16 cellular contexts compared by ENCODE assay signal in genomic region chr7:92841192-92841591, GRCh38.
"Had no signal": no experiment of that assay in that cellular context is flagged by ENCODE, and none has a peak within 500 bp of the region (broad histone marks: within the 10 kb centered on the region; RNA-seq: fewer than 3 reads in every experiment).

No MANE protein-coding gene starts in this region.

- DNase-seq: activated CD4-positive, alpha-beta T cell treated with anti-CD3 and anti-CD28 coated beads for 4 hours; activated CD8-positive, alpha-beta memory T cell treated with anti-CD3 and anti-CD28 coated beads, Interleukin-2, amount 50 U/mL, for 48 hours; activated CD8-positive, alpha-beta T cell treated with anti-CD3 and anti-CD28 coated beads, Interleukin-2, amount 10 ng/mL, durations not matched to agents 7 days and 5 days; activated naive CD4-positive, alpha-beta T cell treated with anti-CD3 and anti-CD28 coated beads, Interleukin-2, amount 10 ng/mL, durations not matched to agents 7 days and 5 days; esophagus squamous epithelium; foreskin fibroblast; mammary epithelial cell; mucosa of descending colon; naive thymus-derived CD8-positive, alpha-beta T cell; sigmoid colon; stimulated activated CD4-positive, alpha-beta T cell treated with anti-CD3 and anti-CD28 coated beads, Interleukin-12 subunit alpha, Interleukin-12 subunit beta, amount 100 ng/mL, for 4 hours; stimulated activated naive CD4-positive, alpha-beta T cell treated with Interleukin-2 at 50 U/mL for 16 hours; T-cell; T1000 had no signal

- H3K27ac ChIP-seq: esophagus squamous epithelium, sigmoid colon, suprapubic skin had no signal

- H3K4me1 ChIP-seq: sigmoid colon had no signal

- ATAC-seq: activated CD8-positive, alpha-beta T cell treated with anti-CD3 and anti-CD28 coated beads, Interleukin-2, amount 10 ng/mL, durations not matched to agents 7 days and 5 days; left lobe of liver; mucosa of descending colon; naive thymus-derived CD8-positive, alpha-beta T cell; T-cell had no signal

- H3K4me3 ChIP-seq: esophagus squamous epithelium, mucosa of descending colon, sigmoid colon, suprapubic skin had no signal

- H3K27me3 ChIP-seq: esophagus squamous epithelium, sigmoid colon, suprapubic skin had no signal

- H3K9me3 Mint-ChIP-seq: T-cell had no signal

- H3K36me3 ChIP-seq: esophagus squamous epithelium, sigmoid colon, suprapubic skin had no signal

- H3K27ac Mint-ChIP-seq: activated CD8-positive, alpha-beta T cell treated with anti-CD3 and anti-CD28 coated beads, Interleukin-2, amount 10 ng/mL, durations not matched to agents 7 days and 5 days; activated naive CD4-positive, alpha-beta T cell treated with anti-CD3 and anti-CD28 coated beads, Interleukin-2, amount 10 ng/mL, durations not matched to agents 7 days and 5 days; T-cell had no signal

- H3K36me3 Mint-ChIP-seq: naive thymus-derived CD8-positive, alpha-beta T cell; T-cell had no signal

- H3K4me3 Mint-ChIP-seq: activated CD8-positive, alpha-beta T cell treated with anti-CD3 and anti-CD28 coated beads, Interleukin-2, amount 10 ng/mL, durations not matched to agents 7 days and 5 days; activated naive CD4-positive, alpha-beta T cell treated with anti-CD3 and anti-CD28 coated beads, Interleukin-2, amount 10 ng/mL, durations not matched to agents 7 days and 5 days; naive thymus-derived CD8-positive, alpha-beta T cell; T-cell had no signal
